ENCODE assay signal across 8 cellular contexts in the genomic region with DNA sequence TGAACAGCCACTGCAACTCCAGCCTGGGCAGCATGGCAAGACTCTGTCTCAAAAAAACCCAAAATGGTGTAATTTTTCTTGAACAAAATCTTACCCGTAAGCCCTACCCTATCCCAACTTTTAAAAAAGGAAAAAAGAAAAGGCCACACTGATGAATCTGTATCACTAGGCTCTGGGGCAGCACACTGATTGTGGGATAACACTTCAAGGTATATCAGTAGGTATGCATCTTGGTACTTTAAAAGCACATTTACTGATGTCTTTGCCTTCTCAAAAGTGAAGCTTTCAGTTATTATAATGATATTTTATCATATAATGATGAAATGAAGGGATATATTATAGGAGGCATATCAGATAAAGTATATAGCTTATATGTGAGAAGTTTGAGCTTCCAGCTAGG.
"Had no signal": no experiment of that assay in that cellular context is flagged by ENCODE, and none has a peak within 500 bp of the region (broad histone marks: within the 10 kb centered on the region; RNA-seq: fewer than 3 reads in every experiment).

No MANE protein-coding gene starts in this region.

- H3K9ac ChIP-seq: GM23248 had no signal

- H3K4me1 ChIP-seq: HAP-1 had no signal

- H3K27ac ChIP-seq: GM23248 had no signal

- DNase-seq: GM23248, GOT3, H7, IMR-90, KG1 had no signal

- H3K4me3 ChIP-seq: GM23248, HAP-1, K562 had no signal

- ATAC-seq: HCT116, K562 had no signal
